ENCODE assay signal across 1 cellular context in the genomic region with DNA sequence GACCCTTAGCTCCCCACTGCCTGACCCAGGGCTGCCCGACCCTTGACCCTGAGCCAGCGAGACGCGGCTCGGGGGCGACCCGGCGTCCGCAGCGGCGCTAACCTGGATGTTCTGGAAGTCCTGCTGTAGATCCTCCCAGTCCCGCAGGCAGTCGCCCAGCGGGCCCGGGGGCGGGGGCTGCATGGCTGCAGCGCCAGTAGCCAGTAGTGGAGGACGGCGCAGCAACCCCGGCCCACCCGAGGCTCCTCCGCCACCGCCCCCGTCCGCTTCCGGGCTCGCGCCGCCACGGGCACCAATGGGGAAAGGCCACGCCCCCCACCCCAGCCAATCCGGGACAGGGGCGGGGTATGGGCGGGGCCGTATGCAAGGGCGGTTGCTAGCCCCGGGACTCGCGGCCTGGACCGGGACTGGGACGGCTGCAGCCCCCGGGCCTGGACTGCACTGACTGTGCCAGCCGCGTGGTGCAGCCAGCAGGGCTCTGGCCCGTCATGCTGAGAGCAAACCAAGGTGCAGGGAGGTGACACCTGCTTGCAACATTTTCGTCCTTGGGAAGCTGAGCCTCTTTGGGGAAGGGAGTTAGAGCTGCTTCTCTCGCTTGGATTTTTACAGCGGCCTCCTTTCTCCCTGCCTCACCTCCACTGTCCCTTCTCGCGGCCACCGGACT.
TF ChIP-seq lines count a peak whose summit lies in the region.

A gene (minus strand): TSS at position 208 of the 664 bp plus-strand sequence. CDS start 25 bp downstream, at position 183.

TF ChIP-seq in HepG2, 621 proteins besides CTCF, POLR2A, EP300 and RAD21 (continued from another document and continues in another):
- TF ChIP-seq, protein P1, sequence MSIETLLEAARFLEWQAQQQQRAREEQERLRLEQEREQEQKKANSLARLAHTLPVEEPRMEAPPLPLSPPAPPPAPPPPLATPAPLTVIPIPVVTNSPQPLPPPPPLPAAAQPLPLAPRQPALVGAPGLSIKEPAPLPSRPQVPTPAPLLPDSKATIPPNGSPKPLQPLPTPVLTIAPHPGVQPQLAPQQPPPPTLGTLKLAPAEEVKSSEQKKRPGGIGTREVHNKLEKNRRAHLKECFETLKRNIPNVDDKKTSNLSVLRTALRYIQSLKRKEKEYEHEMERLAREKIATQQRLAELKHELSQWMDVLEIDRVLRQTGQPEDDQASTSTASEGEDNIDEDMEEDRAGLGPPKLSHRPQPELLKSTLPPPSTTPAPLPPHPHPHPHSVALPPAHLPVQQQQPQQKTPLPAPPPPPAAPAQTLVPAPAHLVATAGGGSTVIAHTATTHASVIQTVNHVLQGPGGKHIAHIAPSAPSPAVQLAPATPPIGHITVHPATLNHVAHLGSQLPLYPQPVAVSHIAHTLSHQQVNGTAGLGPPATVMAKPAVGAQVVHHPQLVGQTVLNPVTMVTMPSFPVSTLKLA (IDR thresholded peaks at IDR 0.05), result peak; percentile 65
- TF ChIP-seq, protein P2, sequence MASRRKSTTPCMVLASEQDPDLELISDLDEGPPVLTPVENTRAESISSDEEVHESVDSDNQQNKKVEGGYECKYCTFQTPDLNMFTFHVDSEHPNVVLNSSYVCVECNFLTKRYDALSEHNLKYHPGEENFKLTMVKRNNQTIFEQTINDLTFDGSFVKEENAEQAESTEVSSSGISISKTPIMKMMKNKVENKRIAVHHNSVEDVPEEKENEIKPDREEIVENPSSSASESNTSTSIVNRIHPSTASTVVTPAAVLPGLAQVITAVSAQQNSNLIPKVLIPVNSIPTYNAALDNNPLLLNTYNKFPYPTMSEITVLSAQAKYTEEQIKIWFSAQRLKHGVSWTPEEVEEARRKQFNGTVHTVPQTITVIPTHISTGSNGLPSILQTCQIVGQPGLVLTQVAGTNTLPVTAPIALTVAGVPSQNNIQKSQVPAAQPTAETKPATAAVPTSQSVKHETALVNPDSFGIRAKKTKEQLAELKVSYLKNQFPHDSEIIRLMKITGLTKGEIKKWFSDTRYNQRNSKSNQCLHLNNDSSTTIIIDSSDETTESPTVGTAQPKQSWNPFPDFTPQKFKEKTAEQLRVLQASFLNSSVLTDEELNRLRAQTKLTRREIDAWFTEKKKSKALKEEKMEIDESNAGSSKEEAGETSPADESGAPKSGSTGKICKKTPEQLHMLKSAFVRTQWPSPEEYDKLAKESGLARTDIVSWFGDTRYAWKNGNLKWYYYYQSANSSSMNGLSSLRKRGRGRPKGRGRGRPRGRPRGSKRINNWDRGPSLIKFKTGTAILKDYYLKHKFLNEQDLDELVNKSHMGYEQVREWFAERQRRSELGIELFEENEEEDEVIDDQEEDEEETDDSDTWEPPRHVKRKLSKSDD (CRISPR knock-in tag; IDR thresholded peaks at IDR 0.05; ENCODE audit: low read depth), result peak; percentile 79; the same call in 1 of the 2 replicates
- TF ChIP-seq PRPF4 (IDR thresholded peaks at IDR 0.05; ENCODE audit: low read depth, low read length, poor library complexity, severe bottlenecking), result no peak
- TF ChIP-seq, protein P3, sequence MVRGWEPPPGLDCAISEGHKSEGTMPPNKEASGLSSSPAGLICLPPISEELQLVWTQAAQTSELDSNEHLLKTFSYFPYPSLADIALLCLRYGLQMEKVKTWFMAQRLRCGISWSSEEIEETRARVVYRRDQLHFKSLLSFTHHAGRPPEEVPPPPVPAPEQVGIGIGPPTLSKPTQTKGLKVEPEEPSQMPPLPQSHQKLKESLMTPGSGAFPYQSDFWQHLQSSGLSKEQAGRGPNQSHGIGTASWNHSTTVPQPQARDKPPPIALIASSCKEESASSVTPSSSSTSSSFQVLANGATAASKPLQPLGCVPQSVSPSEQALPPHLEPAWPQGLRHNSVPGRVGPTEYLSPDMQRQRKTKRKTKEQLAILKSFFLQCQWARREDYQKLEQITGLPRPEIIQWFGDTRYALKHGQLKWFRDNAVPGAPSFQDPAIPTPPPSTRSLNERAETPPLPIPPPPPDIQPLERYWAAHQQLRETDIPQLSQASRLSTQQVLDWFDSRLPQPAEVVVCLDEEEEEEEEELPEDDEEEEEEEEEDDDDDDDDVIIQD (CRISPR knock-in tag; IDR thresholded peaks at IDR 0.05; ENCODE audit: low read depth), result no peak
- TF ChIP-seq, protein P4, sequence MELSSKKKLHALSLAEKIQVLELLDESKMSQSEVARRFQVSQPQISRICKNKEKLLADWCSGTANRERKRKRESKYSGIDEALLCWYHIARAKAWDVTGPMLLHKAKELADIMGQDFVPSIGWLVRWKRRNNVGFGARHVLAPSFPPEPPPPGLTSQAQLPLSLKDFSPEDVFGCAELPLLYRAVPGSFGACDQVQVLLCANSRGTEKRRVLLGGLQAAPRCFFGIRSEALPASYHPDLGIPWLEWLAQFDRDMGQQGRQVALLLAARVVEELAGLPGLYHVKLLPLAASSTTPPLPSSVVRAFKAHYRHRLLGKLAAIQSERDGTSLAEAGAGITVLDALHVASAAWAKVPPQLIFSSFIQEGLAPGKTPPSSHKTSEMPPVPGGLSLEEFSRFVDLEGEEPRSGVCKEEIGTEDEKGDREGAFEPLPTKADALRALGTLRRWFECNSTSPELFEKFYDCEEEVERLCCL (CRISPR knock-in tag; IDR thresholded peaks at IDR 0.05; ENCODE audit: borderline replicate concordance), result no peak
- no peak for TF ChIP-seq PAX8 (CRISPR knock-in tag; IDR thresholded peaks at IDR 0.05; ENCODE audit: borderline replicate concordance)
- TF ChIP-seq ZFP37 (CRISPR knock-in tag; IDR thresholded peaks at IDR 0.05; ENCODE audit: borderline replicate concordance), result no peak
- TF ChIP-seq NFE2L1 (CRISPR knock-in tag; IDR thresholded peaks at IDR 0.05; ENCODE audit: borderline replicate concordance), result no peak
- TF ChIP-seq ZBTB8A (CRISPR knock-in tag; IDR thresholded peaks at IDR 0.05; ENCODE audit: borderline replicate concordance, low read depth), result no peak
- TF ChIP-seq ZNF607 (CRISPR knock-in tag; IDR thresholded peaks at IDR 0.05; ENCODE audit: borderline replicate concordance), result peak; percentile 89; the same call in 1 of the 2 replicates
- no peak for TF ChIP-seq ZNF446 (CRISPR knock-in tag; IDR thresholded peaks at IDR 0.05)
- TF ChIP-seq, protein P5, sequence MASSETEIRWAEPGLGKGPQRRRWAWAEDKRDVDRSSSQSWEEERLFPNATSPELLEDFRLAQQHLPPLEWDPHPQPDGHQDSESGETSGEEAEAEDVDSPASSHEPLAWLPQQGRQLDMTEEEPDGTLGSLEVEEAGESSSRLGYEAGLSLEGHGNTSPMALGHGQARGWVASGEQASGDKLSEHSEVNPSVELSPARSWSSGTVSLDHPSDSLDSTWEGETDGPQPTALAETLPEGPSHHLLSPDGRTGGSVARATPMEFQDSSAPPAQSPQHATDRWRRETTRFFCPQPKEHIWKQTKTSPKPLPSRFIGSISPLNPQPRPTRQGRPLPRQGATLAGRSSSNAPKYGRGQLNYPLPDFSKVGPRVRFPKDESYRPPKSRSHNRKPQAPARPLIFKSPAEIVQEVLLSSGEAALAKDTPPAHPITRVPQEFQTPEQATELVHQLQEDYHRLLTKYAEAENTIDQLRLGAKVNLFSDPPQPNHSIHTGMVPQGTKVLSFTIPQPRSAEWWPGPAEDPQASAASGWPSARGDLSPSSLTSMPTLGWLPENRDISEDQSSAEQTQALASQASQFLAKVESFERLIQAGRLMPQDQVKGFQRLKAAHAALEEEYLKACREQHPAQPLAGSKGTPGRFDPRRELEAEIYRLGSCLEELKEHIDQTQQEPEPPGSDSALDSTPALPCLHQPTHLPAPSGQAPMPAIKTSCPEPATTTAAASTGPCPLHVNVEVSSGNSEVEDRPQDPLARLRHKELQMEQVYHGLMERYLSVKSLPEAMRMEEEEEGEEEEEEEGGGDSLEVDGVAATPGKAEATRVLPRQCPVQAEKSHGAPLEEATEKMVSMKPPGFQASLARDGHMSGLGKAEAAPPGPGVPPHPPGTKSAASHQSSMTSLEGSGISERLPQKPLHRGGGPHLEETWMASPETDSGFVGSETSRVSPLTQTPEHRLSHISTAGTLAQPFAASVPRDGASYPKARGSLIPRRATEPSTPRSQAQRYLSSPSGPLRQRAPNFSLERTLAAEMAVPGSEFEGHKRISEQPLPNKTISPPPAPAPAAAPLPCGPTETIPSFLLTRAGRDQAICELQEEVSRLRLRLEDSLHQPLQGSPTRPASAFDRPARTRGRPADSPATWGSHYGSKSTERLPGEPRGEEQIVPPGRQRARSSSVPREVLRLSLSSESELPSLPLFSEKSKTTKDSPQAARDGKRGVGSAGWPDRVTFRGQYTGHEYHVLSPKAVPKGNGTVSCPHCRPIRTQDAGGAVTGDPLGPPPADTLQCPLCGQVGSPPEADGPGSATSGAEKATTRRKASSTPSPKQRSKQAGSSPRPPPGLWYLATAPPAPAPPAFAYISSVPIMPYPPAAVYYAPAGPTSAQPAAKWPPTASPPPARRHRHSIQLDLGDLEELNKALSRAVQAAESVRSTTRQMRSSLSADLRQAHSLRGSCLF (CRISPR knock-in tag; IDR thresholded peaks at IDR 0.05; ENCODE audit: borderline replicate concordance), result no peak
- TF ChIP-seq, protein P6, sequence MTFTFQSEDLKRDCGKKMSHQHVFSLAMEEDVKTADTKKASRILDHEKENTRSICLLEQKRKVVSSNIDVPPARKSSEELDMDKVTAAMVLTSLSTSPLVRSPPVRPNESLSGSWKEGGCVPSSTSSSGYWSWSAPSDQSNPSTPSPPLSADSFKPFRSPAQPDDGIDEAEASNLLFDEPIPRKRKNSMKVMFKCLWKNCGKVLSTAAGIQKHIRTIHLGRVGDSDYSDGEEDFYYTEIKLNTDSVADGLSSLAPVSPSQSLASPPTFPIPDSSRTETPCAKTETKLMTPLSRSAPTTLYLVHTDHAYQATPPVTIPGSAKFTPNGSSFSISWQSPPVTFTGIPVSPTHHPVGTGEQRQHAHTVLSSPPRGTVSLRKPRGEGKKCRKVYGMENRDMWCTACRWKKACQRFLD (CRISPR knock-in tag; IDR thresholded peaks at IDR 0.05; ENCODE audit: borderline replicate concordance), result no peak; the same call in 1 of the 2 replicates
- TF ChIP-seq KAT7 (CRISPR knock-in tag; IDR thresholded peaks at IDR 0.05; ENCODE audit: borderline replicate concordance), result 0 out of 2 replicates have a peak, but pooled peaks have one; percentile 31
- peak; percentile 10; the same call in 1 of the 2 replicates for TF ChIP-seq ZNF143 (CRISPR knock-in tag; IDR thresholded peaks at IDR 0.05)
- 0 out of 2 replicates have a peak, but pooled peaks have one; percentile 24 for TF ChIP-seq ZNF317 (CRISPR knock-in tag; IDR thresholded peaks at IDR 0.05)
- TF ChIP-seq ISL2 (CRISPR knock-in tag; IDR thresholded peaks at IDR 0.05), result peak; percentile 52; the same call in 1 of the 2 replicates
- no peak for TF ChIP-seq TEAD2 (CRISPR knock-in tag; IDR thresholded peaks at IDR 0.05)
- TF ChIP-seq GLI4 (CRISPR knock-in tag; IDR thresholded peaks at IDR 0.05; ENCODE audit: borderline replicate concordance), result no peak
- no peak for TF ChIP-seq ZNF10 (CRISPR knock-in tag; IDR thresholded peaks at IDR 0.05; ENCODE audit: borderline replicate concordance, low read depth)
- no peak for TF ChIP-seq ZNF841 (CRISPR knock-in tag; IDR thresholded peaks at IDR 0.05; ENCODE audit: borderline replicate concordance)
- TF ChIP-seq, protein P7, sequence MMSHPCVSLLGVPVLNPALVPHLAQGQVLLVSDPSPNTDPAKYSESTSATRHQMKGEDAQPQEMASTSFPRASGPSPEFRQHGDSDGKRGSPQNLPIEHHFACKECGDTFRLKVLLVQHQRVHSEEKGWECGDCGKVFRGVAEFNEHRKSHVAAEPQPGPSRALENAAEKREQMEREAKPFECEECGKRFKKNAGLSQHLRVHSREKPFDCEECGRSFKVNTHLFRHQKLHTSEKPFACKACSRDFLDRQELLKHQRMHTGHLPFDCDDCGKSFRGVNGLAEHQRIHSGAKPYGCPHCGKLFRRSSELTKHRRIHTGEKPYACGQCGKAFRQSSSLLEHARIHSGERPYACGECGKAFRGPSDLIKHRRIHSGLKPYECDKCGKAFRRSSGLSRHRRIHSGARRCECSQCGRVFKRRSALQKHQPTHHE (CRISPR knock-in tag; IDR thresholded peaks at IDR 0.05; ENCODE audit: borderline replicate concordance), result peak; percentile 87; the same call in 1 of the 2 replicates
- peak; percentile 22; the same call in 1 of the 2 replicates for TF ChIP-seq SPEN (CRISPR knock-in tag; IDR thresholded peaks at IDR 0.05; ENCODE audit: low read depth)
- TF ChIP-seq, protein P8, sequence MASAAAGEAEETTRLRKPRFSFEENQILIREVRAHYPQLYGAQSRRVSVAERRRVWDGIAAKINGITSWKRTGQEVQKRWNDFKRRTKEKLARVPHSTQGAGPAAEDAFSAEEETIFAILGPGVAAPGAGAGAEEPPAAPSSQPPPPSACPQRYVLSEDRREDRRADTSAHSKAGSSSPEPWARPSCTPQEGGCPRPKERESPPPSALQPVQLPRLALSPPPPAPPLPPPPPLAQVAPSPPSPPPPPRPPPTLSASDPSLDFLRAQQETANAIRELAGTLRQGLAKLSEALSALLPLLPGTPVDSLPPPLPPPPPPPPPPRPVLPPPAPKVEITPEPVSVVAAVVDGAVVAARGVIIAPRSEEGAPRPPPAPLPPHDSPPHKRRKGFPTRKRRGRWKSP (CRISPR knock-in tag; IDR thresholded peaks at IDR 0.05), result no peak; the same call in 1 of the 2 replicates
- no peak for TF ChIP-seq FOXM1 (CRISPR knock-in tag; IDR thresholded peaks at IDR 0.05)
- no peak for TF ChIP-seq ZNF549 (CRISPR knock-in tag; IDR thresholded peaks at IDR 0.05)
- no peak for TF ChIP-seq SYNCRIP (IDR thresholded peaks at IDR 0.05; ENCODE audit: insufficient read depth, low read depth, low read length)
- peak; percentile 94 for TF ChIP-seq SNAI1 (CRISPR knock-in tag; IDR thresholded peaks at IDR 0.05; ENCODE audit: borderline replicate concordance)
- peak; percentile 13; the same call in 1 of the 2 replicates for TF ChIP-seq PHF21A (CRISPR knock-in tag; IDR thresholded peaks at IDR 0.05)
- TF ChIP-seq SIX4 (CRISPR knock-in tag; IDR thresholded peaks at IDR 0.05), result no peak
- no peak for TF ChIP-seq RFX5 (IDR thresholded peaks at IDR 0.05; ENCODE audit: low read depth, low read length)
- peak; percentile 9; the same call in 1 of the 2 replicates for TF ChIP-seq MED13 (CRISPR knock-in tag; IDR thresholded peaks at IDR 0.05)
- TF ChIP-seq, protein P9, sequence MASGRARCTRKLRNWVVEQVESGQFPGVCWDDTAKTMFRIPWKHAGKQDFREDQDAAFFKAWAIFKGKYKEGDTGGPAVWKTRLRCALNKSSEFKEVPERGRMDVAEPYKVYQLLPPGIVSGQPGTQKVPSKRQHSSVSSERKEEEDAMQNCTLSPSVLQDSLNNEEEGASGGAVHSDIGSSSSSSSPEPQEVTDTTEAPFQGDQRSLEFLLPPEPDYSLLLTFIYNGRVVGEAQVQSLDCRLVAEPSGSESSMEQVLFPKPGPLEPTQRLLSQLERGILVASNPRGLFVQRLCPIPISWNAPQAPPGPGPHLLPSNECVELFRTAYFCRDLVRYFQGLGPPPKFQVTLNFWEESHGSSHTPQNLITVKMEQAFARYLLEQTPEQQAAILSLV (CRISPR knock-in tag; IDR thresholded peaks at IDR 0.05; ENCODE audit: borderline replicate concordance), result peak; percentile 11; the same call in 1 of the 2 replicates
- TF ChIP-seq HOXD1 (CRISPR knock-in tag; IDR thresholded peaks at IDR 0.05), result no peak
- TF ChIP-seq NFYB (CRISPR knock-in tag; IDR thresholded peaks at IDR 0.05), result peak; percentile 95
- TF ChIP-seq ZNF891 (CRISPR knock-in tag; IDR thresholded peaks at IDR 0.05), result peak; percentile 75; the same call in 1 of the 2 replicates
- TF ChIP-seq, protein P10, sequence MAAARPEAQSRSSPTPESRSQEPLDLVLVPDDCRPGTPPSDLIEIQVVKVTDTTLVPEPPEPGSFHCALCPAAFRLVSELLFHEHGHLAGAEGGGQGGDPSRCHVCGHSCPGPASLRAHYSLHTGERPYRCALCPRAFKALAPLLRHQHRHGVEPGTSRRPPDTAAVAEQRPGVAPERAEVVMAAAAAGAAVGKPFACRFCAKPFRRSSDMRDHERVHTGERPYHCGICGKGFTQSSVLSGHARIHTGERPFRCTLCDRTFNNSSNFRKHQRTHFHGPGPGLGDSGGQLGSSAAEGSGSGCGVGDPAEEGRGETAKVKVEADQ (CRISPR knock-in tag; IDR thresholded peaks at IDR 0.05; ENCODE audit: borderline replicate concordance), result no peak
